In the genomic region with DNA sequence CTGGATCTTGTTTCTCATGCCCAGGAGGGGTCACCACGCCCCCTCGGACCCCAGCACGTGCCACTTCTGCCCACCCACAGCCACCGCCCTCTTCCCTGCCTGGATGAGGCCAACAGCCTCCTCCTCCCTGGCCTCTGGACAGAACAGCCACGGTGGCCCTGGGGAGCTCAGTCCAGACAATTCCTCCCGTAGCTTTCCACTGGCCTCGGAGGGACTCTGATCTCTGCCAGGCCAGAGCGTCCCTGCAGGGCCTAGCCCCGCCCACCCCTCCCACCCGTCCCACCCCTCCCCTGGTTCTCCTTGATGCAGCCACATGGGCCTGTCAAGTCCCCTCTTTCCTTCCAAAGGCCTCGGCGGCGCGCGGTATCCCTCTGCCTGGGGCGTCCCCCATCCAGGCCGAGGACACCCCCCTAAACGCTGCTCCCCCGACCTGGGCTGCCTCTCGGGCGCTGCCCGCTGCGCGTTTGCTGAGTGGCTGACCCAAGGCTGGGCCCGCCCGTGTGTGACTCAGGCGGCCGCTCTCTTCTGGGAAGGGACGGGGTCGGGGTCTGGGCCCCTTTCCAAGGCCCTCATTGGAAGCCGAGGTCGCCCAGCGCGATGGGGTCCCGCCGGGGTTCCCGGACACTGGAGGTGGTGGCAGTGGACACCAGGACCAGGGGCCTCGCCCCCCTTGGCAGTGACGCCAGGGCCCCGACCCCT, we compare ENCODE assay signal across 8 cellular contexts. TPM values are rescaled to one million over a fixed set of nuclear protein-coding genes. Genes with fewer than 3 reads are reported as not detected.
DNase-seq lines count a peak whose midpoint lies in the region; ATAC-seq and TF ChIP-seq lines count a peak whose summit lies in the region.

No MANE protein-coding gene starts in this region.

- CTCF ChIA-PET in A673 (lab: Charles Lee) = no interaction called here

- H3K9me3 ChIP-seq in A673 (ENCODE audit: low read depth, low read length, poor library complexity, severe bottlenecking) (no peaks in the 10 kb centered on the region), SJSA1 (replicated peaks) (no peaks in the 10 kb centered on the region)

- H3K27ac Mint-ChIP-seq in dendritic cell treated with granulocyte-macrophage colony-stimulating factor and Interleukin-4, amounts not matched to agents 40 ng/mL and 50 ng/mL, for 4 days = peak overlapping the region; percentile 42
- peak overlapping the region; percentile 42 for H3K27ac Mint-ChIP-seq in stimulated activated naive B cell treated with anti-CD40 and anti-IgM and Interleukin-4, amounts not matched to agents 10 μg/mL and 1 μg/mL and 100 μg/mL, for 72 hours

- H3K4me3 ChIP-seq in A673 (ENCODE audit: low read depth, low read length, poor library complexity, severe bottlenecking) = peak overlapping the region; percentile 95
- peak overlapping the region; percentile 64 for H3K4me3 ChIP-seq in GM12865 (ENCODE audit: low read depth, low read length)
- H3K4me3 ChIP-seq in SJSA1 = peak overlapping the region; percentile 63

- no peaks in the 10 kb centered on the region for H3K36me3 ChIP-seq in A673 (ENCODE audit: insufficient read depth, low read length, poor library complexity, severe bottlenecking)
- peaks cover 53% of the 10 kb centered on the region for H3K36me3 ChIP-seq in SJSA1

- peaks cover 59% of the 10 kb centered on the region for H3K36me3 Mint-ChIP-seq in dendritic cell treated with granulocyte-macrophage colony-stimulating factor and Interleukin-4, amounts not matched to agents 40 ng/mL and 50 ng/mL, for 4 days (ENCODE audit: low read depth)
- H3K36me3 Mint-ChIP-seq in stimulated activated naive B cell treated with anti-CD40 and anti-IgM and Interleukin-4, amounts not matched to agents 10 μg/mL and 1 μg/mL and 100 μg/mL, for 72 hours = peaks cover 32 to 43% of the 10 kb centered on the region in 2 donors

- H3K4me3 Mint-ChIP-seq in dendritic cell treated with granulocyte-macrophage colony-stimulating factor and Interleukin-4, amounts not matched to agents 40 ng/mL and 50 ng/mL, for 4 days = peak overlapping the region; percentile 79
- H3K4me3 Mint-ChIP-seq in stimulated activated naive B cell treated with anti-CD40 and anti-IgM and Interleukin-4, amounts not matched to agents 10 μg/mL and 1 μg/mL and 100 μg/mL, for 72 hours = peak overlapping the region; percentile 82 to 83

- BruUV-seq in A673 (replicated peaks; lab: Mats Ljungman, UMichigan) = no TSS peak

- intact Hi-C loops in A673 (cut with micrococcal nuclease; ENCODE audit: unreplicated experiment) = loop anchor here (5.0 kb wide), 1 partner anchor 268 kb away; no protein-coding TSS in a partner anchor
- intact Hi-C loops in dendritic cell treated with granulocyte-macrophage colony-stimulating factor and Interleukin-4, amounts not matched to agents 40 ng/mL and 50 ng/mL, for 4 days (cut with micrococcal nuclease) = no loop called here
- intact Hi-C loops in left colon (cut with DNase I, micrococcal nuclease) = no loop called here

- DNase-seq in A673 (ENCODE audit: low spot score) (peak; percentile 55), GM12865 (ENCODE audit: low read depth) (no peak), SJSA1 (ENCODE audit: low read depth in 1 of 2, low spot score in 2 of 2) (peak; percentile 66 to 74), left colon (peak; percentile 67 to 72)
- no peak for DNase-seq in stimulated activated naive B cell treated with anti-CD40 and anti-IgM and Interleukin-4, amounts not matched to agents 10 μg/mL and 1 μg/mL and 100 μg/mL, for 72 hours

- H3K4me1 ChIP-seq in A673 (ENCODE audit: insufficient read depth, low read length, poor library complexity, severe bottlenecking) (no peaks in the 10 kb centered on the region), SJSA1 (replicated peaks) (peaks cover 14% of the 10 kb centered on the region)

- H3K27me3 Mint-ChIP-seq in dendritic cell treated with granulocyte-macrophage colony-stimulating factor and Interleukin-4, amounts not matched to agents 40 ng/mL and 50 ng/mL, for 4 days = no peaks in the 10 kb centered on the region
- H3K27me3 Mint-ChIP-seq in stimulated activated naive B cell treated with anti-CD40 and anti-IgM and Interleukin-4, amounts not matched to agents 10 μg/mL and 1 μg/mL and 100 μg/mL, for 72 hours = no peaks in the 10 kb centered on the region

- ATAC-seq in HG03066 (IDR thresholded peaks at IDR 0.05; ENCODE audit: low read depth, unreplicated experiment) (peak; percentile 13), left colon (peak; percentile 52), HG03469 (IDR thresholded peaks at IDR 0.05; ENCODE audit: unreplicated experiment) (no peak)
- peak; percentile 30 to 31 for ATAC-seq in stimulated activated naive B cell treated with anti-CD40 and anti-IgM and Interleukin-4, amounts not matched to agents 10 μg/mL and 1 μg/mL and 100 μg/mL, for 72 hours (replicated peaks)

- H3K9me3 Mint-ChIP-seq in dendritic cell treated with granulocyte-macrophage colony-stimulating factor and Interleukin-4, amounts not matched to agents 40 ng/mL and 50 ng/mL, for 4 days = no peaks in the 10 kb centered on the region
- H3K9me3 Mint-ChIP-seq in stimulated activated naive B cell treated with anti-CD40 and anti-IgM and Interleukin-4, amounts not matched to agents 10 μg/mL and 1 μg/mL and 100 μg/mL, for 72 hours = no peaks in the 10 kb centered on the region

- no peak for TF ChIP-seq CTCF in A673 (conservative IDR thresholded peaks at IDR 0.05; ENCODE audit: low read depth, low read length)
- TF ChIP-seq CTCF in GM12865 (IDR thresholded peaks at IDR 0.05; ENCODE audit: insufficient read depth, low read depth, low read length, missing control alignments) = no peak

- POLR2A ChIA-PET in A673 (lab: Charles Lee; ENCODE audit: low non-redundant PET) = no interaction called here

- H3K27me3 ChIP-seq in A673 (replicated peaks; ENCODE audit: insufficient read depth, low read depth, low read length, poor library complexity) (no peaks in the 10 kb centered on the region), SJSA1 (replicated peaks) (no peaks in the 10 kb centered on the region)

- H3K27ac ChIP-seq in A673 (ENCODE audit: low read depth, low read length, poor library complexity, severe bottlenecking) (peak overlapping the region; percentile 77), SJSA1 (peak overlapping the region; percentile 31; the same call in 1 of the 2 replicates)

- H3K4me1 Mint-ChIP-seq in dendritic cell treated with granulocyte-macrophage colony-stimulating factor and Interleukin-4, amounts not matched to agents 40 ng/mL and 50 ng/mL, for 4 days (ENCODE audit: low read depth) = peaks cover 63% of the 10 kb centered on the region
- H3K4me1 Mint-ChIP-seq in stimulated activated naive B cell treated with anti-CD40 and anti-IgM and Interleukin-4, amounts not matched to agents 10 μg/mL and 1 μg/mL and 100 μg/mL, for 72 hours = peaks cover 38 to 61% of the 10 kb centered on the region in 2 donors

RNA-seq across cellular contexts. Expression of gene TMEM120A, which starts 0.6 kb away (rescaled TPM):
- total RNA-seq in A673 (2021) (18.7 and 18.9 TPM in 2 replicates), left colon (100 to 1,000 TPM; 102 to 104 TPM)
- total RNA-seq in SJSA1 (2014; rRNA removed; shearing (Covaris generic)) = 13.5 and 17.2 TPM in 2 replicates

RNA-seq across cellular contexts. Expression of gene STYXL1, which starts 54.0 kb away (rescaled TPM):
- 36.3 and 40.3 TPM in 2 replicates for total RNA-seq in A673 (2021)
- total RNA-seq in SJSA1 (2014; rRNA removed; shearing (Covaris generic)) = 78.4 and 123 TPM in 2 replicates
- total RNA-seq in left colon = 10 to 100 TPM; 19.0 to 26.0 TPM

RNA-seq across cellular contexts. Expression of gene MDH2, which starts 54.1 kb away (rescaled TPM):
- total RNA-seq in A673 (2021) (316 and 343 TPM in 2 replicates), left colon (100 to 1,000 TPM; 226 to 284 TPM)
- total RNA-seq in SJSA1 (2014; rRNA removed; shearing (Covaris generic)) = 69.9 and 72.2 TPM in 2 replicates

Comparison
In these comparisons a context has a peak if more than half of its experiments do, and no peak if none do; other contexts are left out.
1. DNase-seq: peak in A673 (single experiment), SJSA1 (2 of 2) and left colon (2 of 2); none in GM12865 (single experiment) and stimulated activated naive B cell treated with anti-CD40 and anti-IgM and Interleukin-4, amounts not matched to agents 10 μg/mL and 1 μg/mL and 100 μg/mL, for 72 hours (single experiment).
2. Peak in every context shown above with its lines, with median percentiles within 50 percentile points of each other: H3K4me3 ChIP-seq.